Comparison of ENCODE assay signal across 35 cellular contexts in the genomic region with DNA sequence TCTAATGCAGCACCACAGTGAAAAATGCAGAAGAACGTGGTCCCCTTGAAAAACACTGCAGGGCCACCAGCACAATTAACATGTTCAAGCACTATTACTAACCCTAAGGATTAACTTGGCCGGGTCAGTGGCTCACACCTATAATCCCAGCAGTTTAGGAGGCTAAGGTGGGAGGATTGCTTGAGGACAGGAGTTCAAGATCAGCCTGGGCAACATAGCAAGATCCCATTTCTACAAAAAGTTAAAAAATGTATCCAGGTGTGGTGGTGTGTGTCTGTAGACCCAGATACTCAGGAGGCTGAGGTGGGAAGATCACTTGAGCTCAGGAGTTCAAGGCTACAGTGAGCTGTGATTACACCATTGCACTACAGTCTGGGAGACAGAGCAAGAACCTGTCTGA. TPM values are rescaled to one million over a fixed set of nuclear protein-coding genes. Genes with fewer than 3 reads are reported as not detected.
"Had no signal": no experiment of that assay in that cellular context is flagged by ENCODE, and none has a peak within 500 bp of the region (broad histone marks: within the 10 kb centered on the region; RNA-seq: fewer than 3 reads in every experiment).

No MANE protein-coding gene starts in this region.

- H3K27ac ChIP-seq: brain microvascular endothelial cell, neural progenitor cell had no signal

- DNase-seq: activated CD4-positive, alpha-beta T cell treated with anti-CD3 and anti-CD28 coated beads for 4 hours; activated CD4-positive, alpha-beta T cell treated with anti-CD3 and anti-CD28 coated beads, Interleukin-2, amount 50 U/mL, for 48 hours; activated CD4-positive, CD25-positive, alpha-beta regulatory T cell; activated CD8-positive, alpha-beta memory T cell treated with anti-CD3 and anti-CD28 coated beads, Interleukin-2, amount 50 U/mL, for 48 hours; activated naive CD4-positive, alpha-beta T cell treated with Interleukin-2 at 50 U/mL for 16 hours; activated T-cell treated with anti-CD3 and anti-CD28 coated beads, Interleukin-2, amount 50 U/mL, for 4 hours; brain microvascular endothelial cell; dermis blood vessel endothelial cell; effector CD8-positive, alpha-beta T cell; erythroblast; foreskin fibroblast; hippocampal formation; left ventricle myocardium superior; mammary epithelial cell; posterior cingulate gyrus; sigmoid colon; stimulated activated CD4-positive, alpha-beta T cell treated with anti-CD3 and anti-CD28 coated beads, Interleukin-15, amount 100 ng/mL, for 24 hours; stimulated activated CD4-positive, alpha-beta T cell treated with anti-CD3 and anti-CD28 coated beads, Interleukin-2, amount 100 ng/mL, for 48 hours; stimulated activated CD8-positive, alpha-beta memory T cell treated with anti-CD3 and anti-CD28 coated beads, Interleukin-4, amount 100 ng/mL, for 48 hours; stimulated activated naive B cell treated with anti-CD40 and anti-IgM and Interleukin-4, amounts not matched to agents 10 μg/mL and 1 μg/mL and 100 μg/mL, for 72 hours; testis; trophoblast cell; uterus had no signal

- ATAC-seq: activated T-cell treated with anti-CD3 and anti-CD28 coated beads, Interleukin-2, amount 50 U/mL, for 4 hours; left ventricle myocardium superior; stimulated activated naive B cell treated with anti-CD40 and anti-IgM and Interleukin-4, amounts not matched to agents 10 μg/mL and 1 μg/mL and 100 μg/mL, for 72 hours had no signal

- H3K4me3 ChIP-seq: neural progenitor cell had no signal

- H3K4me1 ChIP-seq: uterus had no signal

- H3K27me3 ChIP-seq: brain microvascular endothelial cell, neural progenitor cell, sigmoid colon, testis, uterus had no signal

- H3K9ac ChIP-seq: neural progenitor cell had no signal

- H3K27me3 Mint-ChIP-seq: stimulated activated naive B cell treated with anti-CD40 and anti-IgM and Interleukin-4, amounts not matched to agents 10 μg/mL and 1 μg/mL and 100 μg/mL, for 72 hours had no signal

- H3K9me3 ChIP-seq: sigmoid colon, testis, uterus had no signal

- H3K9me3 Mint-ChIP-seq: activated T-cell treated with anti-CD3 and anti-CD28 coated beads, Interleukin-2, amount 50 U/mL, for 4 hours; activated T-helper 2 cell treated with anti-CD3 and anti-CD28 coated beads, Interferon-gamma antibody, Interleukin-2, Interleukin-4, amounts not matched to agents 10 μg/mL and 5 μg/mL and 100 μg/mL, durations not matched to agents 14 hours and 24 hours and 36 hours; neural progenitor cell; stimulated activated naive B cell treated with anti-CD40 and anti-IgM and Interleukin-4, amounts not matched to agents 10 μg/mL and 1 μg/mL and 100 μg/mL, for 72 hours; T-helper 1 cell treated with Interleukin-12 subunit alpha and Interleukin-12 subunit beta and Interleukin-4 antibody, amounts not matched to agents 30 μg/mL and 1 μg/mL, for 36 hours had no signal

- H3K36me3 ChIP-seq: brain microvascular endothelial cell, neural progenitor cell, uterus had no signal

RNA-seq across cellular contexts. Expression of gene CTXND2, which starts 13.4 kb away (rescaled TPM):
- total RNA-seq: activated CD8-positive, alpha-beta memory T cell treated with anti-CD3 and anti-CD28 coated beads for 36 hours; activated T-cell treated with anti-CD3 and anti-CD28 coated beads, Interleukin-2, amount 50 U/mL, for 4 hours; activated T-helper 2 cell treated with anti-CD3 and anti-CD28 coated beads, Interferon-gamma antibody, Interleukin-2, Interleukin-4, amounts not matched to agents 10 μg/mL and 5 μg/mL and 100 μg/mL, durations not matched to agents 14 hours and 24 hours and 36 hours; aorta; dermis blood vessel endothelial cell; fibroblast of lung; glomerular endothelial cell; left ventricle myocardium superior; mammary epithelial cell; mononuclear cell; myocyte; omental fat pad; renal cortical epithelial cell; sigmoid colon; smooth muscle cell; uterus had no signal
